Comparison of ENCODE assay signal across 17 cellular contexts in the genomic region with DNA sequence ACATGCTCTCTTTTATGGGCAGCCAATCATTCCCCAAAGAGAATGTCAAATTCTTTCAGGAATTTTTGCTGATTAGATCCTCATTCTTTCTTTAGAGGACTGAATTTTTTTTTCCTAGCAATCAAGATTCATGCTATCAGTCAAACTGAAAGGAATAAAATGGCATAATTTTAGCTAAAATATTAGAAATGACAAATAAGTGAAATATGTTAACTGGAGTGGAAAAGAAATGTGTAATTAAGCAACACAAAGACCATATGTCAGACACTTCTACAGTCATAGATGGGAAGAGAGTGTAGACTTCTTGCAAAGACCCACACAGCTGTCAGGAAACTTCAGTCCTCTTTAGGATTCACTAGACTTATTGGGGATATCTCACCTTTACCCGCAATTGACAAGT.
"Had no signal": no experiment of that assay in that cellular context is flagged by ENCODE, and none has a peak within 500 bp of the region (broad histone marks: within the 10 kb centered on the region; RNA-seq: fewer than 3 reads in every experiment).

No MANE protein-coding gene starts in this region.

- DNase-seq: cortex of kidney; dorsolateral prefrontal cortex; effector CD8-positive, alpha-beta T cell; foreskin melanocyte; head of caudate nucleus; left colon; left ventricle myocardium superior; mesenchymal stem cell; naive B cell; stimulated activated CD4-positive, alpha-beta T cell treated with anti-CD3 and anti-CD28 coated beads, Interleukin-2, amount 100 ng/mL, for 24 hours; stimulated activated naive CD4-positive, alpha-beta T cell; uterus had no signal

- H3K36me3 ChIP-seq: prostate gland, uterus had no signal

- H3K9me3 ChIP-seq: prostate gland, uterus had no signal

- H3K27ac ChIP-seq: dorsolateral prefrontal cortex, hepatocyte, parathyroid adenoma, prostate gland, skin epidermis, uterus had no signal

- H3K9ac ChIP-seq: parathyroid adenoma had no signal

- H3K4me1 ChIP-seq: parathyroid adenoma, prostate gland, uterus had no signal

- H3K4me3 ChIP-seq: dorsolateral prefrontal cortex, hepatocyte, lung, prostate gland, skin epidermis, uterus had no signal

- H3K27me3 ChIP-seq: dorsolateral prefrontal cortex, hepatocyte, uterus had no signal

- H3K79me2 ChIP-seq: hepatocyte, parathyroid adenoma had no signal

- H3K4me2 ChIP-seq: hepatocyte had no signal

- H2AFZ ChIP-seq: hepatocyte, parathyroid adenoma had no signal
